Comparison of ENCODE assay signal across 1 cellular context in genomic region chr1:112618721-112619517, GRCh38.
A peak's percentile ranks its signal among the peaks of the same experiment; 100 is the strongest.
TF ChIP-seq lines count a peak whose summit lies in the region.

Gene ST7L, minus strand, starts transcription at chr1:112619141. Its CDS starts 28 bp downstream, at chr1:112619113.

TF ChIP-seq in HepG2, 621 proteins besides CTCF, POLR2A, EP300 and RAD21 (continued from another document and continues in another):
- TF ChIP-seq ZGPAT (CRISPR knock-in tag; IDR thresholded peaks at IDR 0.05) (0 out of 2 replicates have a peak, but pooled peaks have one; percentile 22), MAFG (CRISPR knock-in tag; IDR thresholded peaks at IDR 0.05) (no peak), ZZZ3 (CRISPR knock-in tag; IDR thresholded peaks at IDR 0.05; ENCODE audit: borderline replicate concordance) (no peak), KLF13 (CRISPR knock-in tag; IDR thresholded peaks at IDR 0.05) (no peak), YEATS2 (CRISPR knock-in tag; IDR thresholded peaks at IDR 0.05; ENCODE audit: borderline replicate concordance) (no peak), ERF (CRISPR knock-in tag; IDR thresholded peaks at IDR 0.05) (no peak), YEATS4 (CRISPR knock-in tag; IDR thresholded peaks at IDR 0.05; ENCODE audit: borderline replicate concordance) (peak; percentile 75), ZFY (CRISPR knock-in tag; IDR thresholded peaks at IDR 0.05) (peak; percentile 33; the same call in 1 of the 2 replicates), ZC3H13 (CRISPR knock-in tag; IDR thresholded peaks at IDR 0.05) (no peak), ZNF30 (CRISPR knock-in tag; IDR thresholded peaks at IDR 0.05) (no peak), MATR3 (CRISPR knock-in tag; IDR thresholded peaks at IDR 0.05) (no peak), ZNF460 (CRISPR knock-in tag; IDR thresholded peaks at IDR 0.05; ENCODE audit: borderline replicate concordance) (0 out of 2 replicates have a peak, but pooled peaks have one; percentile 13), CREM (IDR thresholded peaks at IDR 0.05) (no peak), CREM (CRISPR knock-in tag; IDR thresholded peaks at IDR 0.05) (no peak), ZFP90 (CRISPR knock-in tag; IDR thresholded peaks at IDR 0.05; ENCODE audit: borderline replicate concordance) (0 out of 2 replicates have a peak, but pooled peaks have one; percentile 75), ZNF552 (CRISPR knock-in tag; IDR thresholded peaks at IDR 0.05; ENCODE audit: borderline replicate concordance) (peak; percentile 36; the same call in 1 of the 2 replicates), GATAD1 (CRISPR knock-in tag; IDR thresholded peaks at IDR 0.05) (peak; percentile 94), MTF2 (CRISPR knock-in tag; IDR thresholded peaks at IDR 0.05; ENCODE audit: borderline replicate concordance) (no peak), WIZ (CRISPR knock-in tag; IDR thresholded peaks at IDR 0.05) (no peak), SRF (IDR thresholded peaks at IDR 0.05; ENCODE audit: low read depth, low read length) (no peak), ZNF567 (CRISPR knock-in tag; IDR thresholded peaks at IDR 0.05; ENCODE audit: borderline replicate concordance) (no peak), ZNF646 (CRISPR knock-in tag; IDR thresholded peaks at IDR 0.05) (0 out of 2 replicates have a peak, but pooled peaks have one; percentile 11), KAT7 (CRISPR knock-in tag; IDR thresholded peaks at IDR 0.05; ENCODE audit: borderline replicate concordance) (peak; percentile 88), HNRNPH1 (optimal IDR thresholded peaks at IDR 0.05; ENCODE audit: low read depth, low read length) (no peak), SCMH1 (CRISPR knock-in tag; IDR thresholded peaks at IDR 0.05; ENCODE audit: borderline replicate concordance) (no peak), THAP9 (CRISPR knock-in tag; IDR thresholded peaks at IDR 0.05; ENCODE audit: borderline replicate concordance) (peak; percentile 88; the same call in 1 of the 2 replicates), YY1 (IDR thresholded peaks at IDR 0.05; ENCODE audit: insufficient read depth, insufficient replicate concordance, low read depth, low read length) (peak; percentile 97), HNRNPUL1 (IDR thresholded peaks at IDR 0.05; ENCODE audit: low read depth, low read length) (no peak), KAT2B (IDR thresholded peaks at IDR 0.05; ENCODE audit: borderline replicate concordance, low read depth, low read length) (no peak), BCL6 (CRISPR knock-in tag; IDR thresholded peaks at IDR 0.05) (0 out of 2 replicates have a peak, but pooled peaks have one; percentile 17), SKI (IDR thresholded peaks at IDR 0.05; ENCODE audit: partially characterized antibody) (no peak), PPARG (CRISPR knock-in tag; conservative IDR thresholded peaks at IDR 0.05) (0 out of 2 replicates have a peak, but pooled peaks have one; percentile 18), ZNF652 (CRISPR knock-in tag; IDR thresholded peaks at IDR 0.05; ENCODE audit: borderline replicate concordance, low read depth) (no peak), FOXK2 (IDR thresholded peaks at IDR 0.05) (no peak), TRIM24 (CRISPR knock-in tag; IDR thresholded peaks at IDR 0.05) (no peak), PHF20 (CRISPR knock-in tag; IDR thresholded peaks at IDR 0.05) (peak; percentile 59), TAF1 (CRISPR knock-in tag; IDR thresholded peaks at IDR 0.05) (peak; percentile 90), ZNF12 (CRISPR knock-in tag; IDR thresholded peaks at IDR 0.05) (no peak), MAX (IDR thresholded peaks at IDR 0.05) (peak; percentile 51; the same call in 1 of the 2 replicates), ATRX (CRISPR knock-in tag; IDR thresholded peaks at IDR 0.05; ENCODE audit: borderline replicate concordance) (no peak), GZF1 (CRISPR knock-in tag; IDR thresholded peaks at IDR 0.05) (no peak), HMGA1 (CRISPR knock-in tag; conservative IDR thresholded peaks at IDR 0.05) (no peak), REXO4 (CRISPR knock-in tag; IDR thresholded peaks at IDR 0.05; ENCODE audit: borderline replicate concordance) (no peak), SPEN (CRISPR knock-in tag; IDR thresholded peaks at IDR 0.05; ENCODE audit: low read depth) (no peak), MAF1 (CRISPR knock-in tag; IDR thresholded peaks at IDR 0.05; ENCODE audit: borderline replicate concordance) (0 out of 2 replicates have a peak, but pooled peaks have one; percentile 68)
- TF ChIP-seq, protein P1, sequence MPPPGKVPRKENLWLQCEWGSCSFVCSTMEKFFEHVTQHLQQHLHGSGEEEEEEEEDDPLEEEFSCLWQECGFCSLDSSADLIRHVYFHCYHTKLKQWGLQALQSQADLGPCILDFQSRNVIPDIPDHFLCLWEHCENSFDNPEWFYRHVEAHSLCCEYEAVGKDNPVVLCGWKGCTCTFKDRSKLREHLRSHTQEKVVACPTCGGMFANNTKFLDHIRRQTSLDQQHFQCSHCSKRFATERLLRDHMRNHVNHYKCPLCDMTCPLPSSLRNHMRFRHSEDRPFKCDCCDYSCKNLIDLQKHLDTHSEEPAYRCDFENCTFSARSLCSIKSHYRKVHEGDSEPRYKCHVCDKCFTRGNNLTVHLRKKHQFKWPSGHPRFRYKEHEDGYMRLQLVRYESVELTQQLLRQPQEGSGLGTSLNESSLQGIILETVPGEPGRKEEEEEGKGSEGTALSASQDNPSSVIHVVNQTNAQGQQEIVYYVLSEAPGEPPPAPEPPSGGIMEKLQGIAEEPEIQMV (CRISPR knock-in tag; IDR thresholded peaks at IDR 0.05; ENCODE audit: low read depth) = no peak
- TF ChIP-seq, protein P2, sequence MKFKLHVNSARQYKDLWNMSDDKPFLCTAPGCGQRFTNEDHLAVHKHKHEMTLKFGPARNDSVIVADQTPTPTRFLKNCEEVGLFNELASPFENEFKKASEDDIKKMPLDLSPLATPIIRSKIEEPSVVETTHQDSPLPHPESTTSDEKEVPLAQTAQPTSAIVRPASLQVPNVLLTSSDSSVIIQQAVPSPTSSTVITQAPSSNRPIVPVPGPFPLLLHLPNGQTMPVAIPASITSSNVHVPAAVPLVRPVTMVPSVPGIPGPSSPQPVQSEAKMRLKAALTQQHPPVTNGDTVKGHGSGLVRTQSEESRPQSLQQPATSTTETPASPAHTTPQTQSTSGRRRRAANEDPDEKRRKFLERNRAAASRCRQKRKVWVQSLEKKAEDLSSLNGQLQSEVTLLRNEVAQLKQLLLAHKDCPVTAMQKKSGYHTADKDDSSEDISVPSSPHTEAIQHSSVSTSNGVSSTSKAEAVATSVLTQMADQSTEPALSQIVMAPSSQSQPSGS (CRISPR knock-in tag; IDR thresholded peaks at IDR 0.05) = no peak
- TF ChIP-seq, protein P3, sequence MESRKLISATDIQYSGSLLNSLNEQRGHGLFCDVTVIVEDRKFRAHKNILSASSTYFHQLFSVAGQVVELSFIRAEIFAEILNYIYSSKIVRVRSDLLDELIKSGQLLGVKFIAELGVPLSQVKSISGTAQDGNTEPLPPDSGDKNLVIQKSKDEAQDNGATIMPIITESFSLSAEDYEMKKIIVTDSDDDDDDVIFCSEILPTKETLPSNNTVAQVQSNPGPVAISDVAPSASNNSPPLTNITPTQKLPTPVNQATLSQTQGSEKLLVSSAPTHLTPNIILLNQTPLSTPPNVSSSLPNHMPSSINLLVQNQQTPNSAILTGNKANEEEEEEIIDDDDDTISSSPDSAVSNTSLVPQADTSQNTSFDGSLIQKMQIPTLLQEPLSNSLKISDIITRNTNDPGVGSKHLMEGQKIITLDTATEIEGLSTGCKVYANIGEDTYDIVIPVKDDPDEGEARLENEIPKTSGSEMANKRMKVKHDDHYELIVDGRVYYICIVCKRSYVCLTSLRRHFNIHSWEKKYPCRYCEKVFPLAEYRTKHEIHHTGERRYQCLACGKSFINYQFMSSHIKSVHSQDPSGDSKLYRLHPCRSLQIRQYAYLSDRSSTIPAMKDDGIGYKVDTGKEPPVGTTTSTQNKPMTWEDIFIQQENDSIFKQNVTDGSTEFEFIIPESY (CRISPR knock-in tag; IDR thresholded peaks at IDR 0.05) = no peak
- TF ChIP-seq, protein P4, sequence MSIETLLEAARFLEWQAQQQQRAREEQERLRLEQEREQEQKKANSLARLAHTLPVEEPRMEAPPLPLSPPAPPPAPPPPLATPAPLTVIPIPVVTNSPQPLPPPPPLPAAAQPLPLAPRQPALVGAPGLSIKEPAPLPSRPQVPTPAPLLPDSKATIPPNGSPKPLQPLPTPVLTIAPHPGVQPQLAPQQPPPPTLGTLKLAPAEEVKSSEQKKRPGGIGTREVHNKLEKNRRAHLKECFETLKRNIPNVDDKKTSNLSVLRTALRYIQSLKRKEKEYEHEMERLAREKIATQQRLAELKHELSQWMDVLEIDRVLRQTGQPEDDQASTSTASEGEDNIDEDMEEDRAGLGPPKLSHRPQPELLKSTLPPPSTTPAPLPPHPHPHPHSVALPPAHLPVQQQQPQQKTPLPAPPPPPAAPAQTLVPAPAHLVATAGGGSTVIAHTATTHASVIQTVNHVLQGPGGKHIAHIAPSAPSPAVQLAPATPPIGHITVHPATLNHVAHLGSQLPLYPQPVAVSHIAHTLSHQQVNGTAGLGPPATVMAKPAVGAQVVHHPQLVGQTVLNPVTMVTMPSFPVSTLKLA (IDR thresholded peaks at IDR 0.05) = no peak
